ENCODE assay signal across 1 cellular context in the genomic region with DNA sequence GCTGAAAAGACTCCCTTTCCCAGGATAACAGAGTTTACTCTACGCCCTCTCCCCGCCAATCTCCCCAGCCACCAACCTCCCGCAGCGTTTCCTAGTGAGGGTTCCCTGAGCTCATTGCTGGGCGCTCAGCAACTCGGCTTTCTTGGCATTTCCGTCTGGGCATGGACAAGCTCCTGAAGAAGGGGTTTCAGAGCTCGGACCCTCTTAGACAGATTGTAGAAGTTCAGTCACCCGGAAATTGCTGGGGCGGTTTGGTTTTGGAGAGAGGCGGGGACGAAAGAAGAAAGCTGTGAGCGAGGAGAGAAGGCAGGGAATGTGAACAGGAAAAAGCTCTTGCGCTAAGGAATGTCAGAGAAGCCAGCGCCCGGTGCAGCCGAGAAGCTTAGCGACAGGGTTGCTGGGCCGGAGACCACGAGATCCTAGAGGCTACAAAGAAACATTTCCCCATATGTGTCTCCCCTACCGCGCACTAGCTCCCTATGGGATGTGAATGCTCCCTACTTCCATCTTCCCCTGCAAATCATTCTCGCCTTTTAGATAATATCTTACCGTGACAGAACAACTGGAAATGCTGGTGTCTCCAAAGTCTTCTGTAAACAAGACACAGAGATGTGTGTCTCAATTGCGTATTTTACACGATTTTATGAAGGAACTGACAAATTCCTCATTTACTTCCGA.
TF ChIP-seq lines count a peak whose summit lies in the region.

No MANE protein-coding gene starts in this region.

TF ChIP-seq in HepG2, 621 proteins besides CTCF, POLR2A, EP300 and RAD21 (continues in another document):
- TF ChIP-seq ZNF275 (CRISPR knock-in tag; IDR thresholded peaks at IDR 0.05; ENCODE audit: borderline replicate concordance) (no peak), ZNF207 (IDR thresholded peaks at IDR 0.05; ENCODE audit: borderline replicate concordance) (no peak), ZNF746 (CRISPR knock-in tag; IDR thresholded peaks at IDR 0.05) (no peak), MXD4 (CRISPR knock-in tag; IDR thresholded peaks at IDR 0.05) (no peak), MXD3 (CRISPR knock-in tag; IDR thresholded peaks at IDR 0.05) (no peak), TP53 (CRISPR knock-in tag; conservative IDR thresholded peaks at IDR 0.05) (no peak), ARNT (IDR thresholded peaks at IDR 0.05) (no peak), HES4 (CRISPR knock-in tag; IDR thresholded peaks at IDR 0.05; ENCODE audit: borderline replicate concordance) (no peak), TEAD3 (CRISPR knock-in tag; optimal IDR thresholded peaks at IDR 0.05; ENCODE audit: borderline replicate concordance) (no peak), FOXA1 (IDR thresholded peaks at IDR 0.05) (no peak), FOXA1 (CRISPR knock-in tag; IDR thresholded peaks at IDR 0.05) (no peak), ZBTB42 (CRISPR knock-in tag; IDR thresholded peaks at IDR 0.05) (no peak), NFIC (IDR thresholded peaks at IDR 0.05; ENCODE audit: low read length) (no peak), ZNF276 (CRISPR knock-in tag; IDR thresholded peaks at IDR 0.05; ENCODE audit: low read depth) (no peak), ZNF879 (CRISPR knock-in tag; IDR thresholded peaks at IDR 0.05) (no peak), NR2C2 (CRISPR knock-in tag; IDR thresholded peaks at IDR 0.05; ENCODE audit: borderline replicate concordance) (no peak), ZNF878 (CRISPR knock-in tag; IDR thresholded peaks at IDR 0.05) (0 out of 2 replicates have a peak, but pooled peaks have one; percentile 33), SCMH1 (CRISPR knock-in tag; IDR thresholded peaks at IDR 0.05; ENCODE audit: borderline replicate concordance) (no peak), ZNF24 (IDR thresholded peaks at IDR 0.05) (no peak), ETS1 (CRISPR knock-in tag; IDR thresholded peaks at IDR 0.05) (no peak), POLR2G (IDR thresholded peaks at IDR 0.05; ENCODE audit: low read depth, low read length) (no peak), ZNF17 (CRISPR knock-in tag; IDR thresholded peaks at IDR 0.05) (no peak), KDM4B (CRISPR knock-in tag; IDR thresholded peaks at IDR 0.05) (no peak), TRAFD1 (CRISPR knock-in tag; IDR thresholded peaks at IDR 0.05; ENCODE audit: borderline replicate concordance) (no peak), SMAD3 (CRISPR knock-in tag; IDR thresholded peaks at IDR 0.05) (no peak), ZNF883 (CRISPR knock-in tag; IDR thresholded peaks at IDR 0.05; ENCODE audit: not compliant biosample characterization) (peak; percentile 43), ZNF639 (CRISPR knock-in tag; conservative IDR thresholded peaks at IDR 0.05) (no peak), ZNF562 (CRISPR knock-in tag; IDR thresholded peaks at IDR 0.05; ENCODE audit: borderline replicate concordance) (no peak)
- TF ChIP-seq, protein P1, sequence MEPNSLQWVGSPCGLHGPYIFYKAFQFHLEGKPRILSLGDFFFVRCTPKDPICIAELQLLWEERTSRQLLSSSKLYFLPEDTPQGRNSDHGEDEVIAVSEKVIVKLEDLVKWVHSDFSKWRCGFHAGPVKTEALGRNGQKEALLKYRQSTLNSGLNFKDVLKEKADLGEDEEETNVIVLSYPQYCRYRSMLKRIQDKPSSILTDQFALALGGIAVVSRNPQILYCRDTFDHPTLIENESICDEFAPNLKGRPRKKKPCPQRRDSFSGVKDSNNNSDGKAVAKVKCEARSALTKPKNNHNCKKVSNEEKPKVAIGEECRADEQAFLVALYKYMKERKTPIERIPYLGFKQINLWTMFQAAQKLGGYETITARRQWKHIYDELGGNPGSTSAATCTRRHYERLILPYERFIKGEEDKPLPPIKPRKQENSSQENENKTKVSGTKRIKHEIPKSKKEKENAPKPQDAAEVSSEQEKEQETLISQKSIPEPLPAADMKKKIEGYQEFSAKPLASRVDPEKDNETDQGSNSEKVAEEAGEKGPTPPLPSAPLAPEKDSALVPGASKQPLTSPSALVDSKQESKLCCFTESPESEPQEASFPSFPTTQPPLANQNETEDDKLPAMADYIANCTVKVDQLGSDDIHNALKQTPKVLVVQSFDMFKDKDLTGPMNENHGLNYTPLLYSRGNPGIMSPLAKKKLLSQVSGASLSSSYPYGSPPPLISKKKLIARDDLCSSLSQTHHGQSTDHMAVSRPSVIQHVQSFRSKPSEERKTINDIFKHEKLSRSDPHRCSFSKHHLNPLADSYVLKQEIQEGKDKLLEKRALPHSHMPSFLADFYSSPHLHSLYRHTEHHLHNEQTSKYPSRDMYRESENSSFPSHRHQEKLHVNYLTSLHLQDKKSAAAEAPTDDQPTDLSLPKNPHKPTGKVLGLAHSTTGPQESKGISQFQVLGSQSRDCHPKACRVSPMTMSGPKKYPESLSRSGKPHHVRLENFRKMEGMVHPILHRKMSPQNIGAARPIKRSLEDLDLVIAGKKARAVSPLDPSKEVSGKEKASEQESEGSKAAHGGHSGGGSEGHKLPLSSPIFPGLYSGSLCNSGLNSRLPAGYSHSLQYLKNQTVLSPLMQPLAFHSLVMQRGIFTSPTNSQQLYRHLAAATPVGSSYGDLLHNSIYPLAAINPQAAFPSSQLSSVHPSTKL (CRISPR knock-in tag; IDR thresholded peaks at IDR 0.05) = 0 out of 2 replicates have a peak, but pooled peaks have one; percentile 23
- TF ChIP-seq, protein P2, sequence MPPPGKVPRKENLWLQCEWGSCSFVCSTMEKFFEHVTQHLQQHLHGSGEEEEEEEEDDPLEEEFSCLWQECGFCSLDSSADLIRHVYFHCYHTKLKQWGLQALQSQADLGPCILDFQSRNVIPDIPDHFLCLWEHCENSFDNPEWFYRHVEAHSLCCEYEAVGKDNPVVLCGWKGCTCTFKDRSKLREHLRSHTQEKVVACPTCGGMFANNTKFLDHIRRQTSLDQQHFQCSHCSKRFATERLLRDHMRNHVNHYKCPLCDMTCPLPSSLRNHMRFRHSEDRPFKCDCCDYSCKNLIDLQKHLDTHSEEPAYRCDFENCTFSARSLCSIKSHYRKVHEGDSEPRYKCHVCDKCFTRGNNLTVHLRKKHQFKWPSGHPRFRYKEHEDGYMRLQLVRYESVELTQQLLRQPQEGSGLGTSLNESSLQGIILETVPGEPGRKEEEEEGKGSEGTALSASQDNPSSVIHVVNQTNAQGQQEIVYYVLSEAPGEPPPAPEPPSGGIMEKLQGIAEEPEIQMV (CRISPR knock-in tag; IDR thresholded peaks at IDR 0.05; ENCODE audit: low read depth) = no peak
- TF ChIP-seq, protein P3, sequence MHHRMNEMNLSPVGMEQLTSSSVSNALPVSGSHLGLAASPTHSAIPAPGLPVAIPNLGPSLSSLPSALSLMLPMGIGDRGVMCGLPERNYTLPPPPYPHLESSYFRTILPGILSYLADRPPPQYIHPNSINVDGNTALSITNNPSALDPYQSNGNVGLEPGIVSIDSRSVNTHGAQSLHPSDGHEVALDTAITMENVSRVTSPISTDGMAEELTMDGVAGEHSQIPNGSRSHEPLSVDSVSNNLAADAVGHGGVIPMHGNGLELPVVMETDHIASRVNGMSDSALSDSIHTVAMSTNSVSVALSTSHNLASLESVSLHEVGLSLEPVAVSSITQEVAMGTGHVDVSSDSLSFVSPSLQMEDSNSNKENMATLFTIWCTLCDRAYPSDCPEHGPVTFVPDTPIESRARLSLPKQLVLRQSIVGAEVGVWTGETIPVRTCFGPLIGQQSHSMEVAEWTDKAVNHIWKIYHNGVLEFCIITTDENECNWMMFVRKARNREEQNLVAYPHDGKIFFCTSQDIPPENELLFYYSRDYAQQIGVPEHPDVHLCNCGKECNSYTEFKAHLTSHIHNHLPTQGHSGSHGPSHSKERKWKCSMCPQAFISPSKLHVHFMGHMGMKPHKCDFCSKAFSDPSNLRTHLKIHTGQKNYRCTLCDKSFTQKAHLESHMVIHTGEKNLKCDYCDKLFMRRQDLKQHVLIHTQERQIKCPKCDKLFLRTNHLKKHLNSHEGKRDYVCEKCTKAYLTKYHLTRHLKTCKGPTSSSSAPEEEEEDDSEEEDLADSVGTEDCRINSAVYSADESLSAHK (CRISPR knock-in tag; IDR thresholded peaks at IDR 0.05; ENCODE audit: borderline replicate concordance) = no peak
- TF ChIP-seq, protein P4, sequence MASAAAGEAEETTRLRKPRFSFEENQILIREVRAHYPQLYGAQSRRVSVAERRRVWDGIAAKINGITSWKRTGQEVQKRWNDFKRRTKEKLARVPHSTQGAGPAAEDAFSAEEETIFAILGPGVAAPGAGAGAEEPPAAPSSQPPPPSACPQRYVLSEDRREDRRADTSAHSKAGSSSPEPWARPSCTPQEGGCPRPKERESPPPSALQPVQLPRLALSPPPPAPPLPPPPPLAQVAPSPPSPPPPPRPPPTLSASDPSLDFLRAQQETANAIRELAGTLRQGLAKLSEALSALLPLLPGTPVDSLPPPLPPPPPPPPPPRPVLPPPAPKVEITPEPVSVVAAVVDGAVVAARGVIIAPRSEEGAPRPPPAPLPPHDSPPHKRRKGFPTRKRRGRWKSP (CRISPR knock-in tag; IDR thresholded peaks at IDR 0.05) = peak; percentile 81
- TF ChIP-seq, protein P5, sequence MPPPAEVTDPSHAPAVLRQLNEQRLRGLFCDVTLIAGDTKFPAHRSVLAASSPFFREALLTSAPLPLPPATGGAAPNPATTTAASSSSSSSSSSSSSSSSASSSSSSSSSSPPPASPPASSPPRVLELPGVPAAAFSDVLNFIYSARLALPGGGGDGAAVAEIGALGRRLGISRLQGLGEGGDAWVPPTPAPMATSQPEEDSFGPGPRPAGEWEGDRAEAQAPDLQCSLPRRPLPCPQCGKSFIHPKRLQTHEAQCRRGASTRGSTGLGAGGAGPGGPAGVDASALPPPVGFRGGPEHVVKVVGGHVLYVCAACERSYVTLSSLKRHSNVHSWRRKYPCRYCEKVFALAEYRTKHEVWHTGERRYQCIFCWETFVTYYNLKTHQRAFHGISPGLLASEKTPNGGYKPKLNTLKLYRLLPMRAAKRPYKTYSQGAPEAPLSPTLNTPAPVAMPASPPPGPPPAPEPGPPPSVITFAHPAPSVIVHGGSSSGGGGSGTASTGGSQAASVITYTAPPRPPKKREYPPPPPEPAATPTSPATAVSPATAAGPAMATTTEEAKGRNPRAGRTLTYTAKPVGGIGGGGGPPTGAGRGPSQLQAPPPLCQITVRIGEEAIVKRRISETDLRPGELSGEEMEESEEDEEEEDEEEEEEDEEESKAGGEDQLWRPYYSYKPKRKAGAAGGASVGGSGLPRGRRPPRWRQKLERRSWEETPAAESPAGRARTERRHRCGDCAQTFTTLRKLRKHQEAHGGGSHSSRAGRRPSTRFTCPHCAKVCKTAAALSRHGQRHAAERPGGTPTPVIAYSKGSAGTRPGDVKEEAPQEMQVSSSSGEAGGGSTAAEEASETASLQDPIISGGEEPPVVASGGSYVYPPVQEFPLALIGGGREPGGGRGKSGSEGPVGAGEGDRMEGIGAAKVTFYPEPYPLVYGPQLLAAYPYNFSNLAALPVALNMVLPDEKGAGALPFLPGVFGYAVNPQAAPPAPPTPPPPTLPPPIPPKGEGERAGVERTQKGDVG (CRISPR knock-in tag; IDR thresholded peaks at IDR 0.05; ENCODE audit: borderline replicate concordance) = no peak
